Comparison of ENCODE assay signal across 8 cellular contexts in the genomic region with DNA sequence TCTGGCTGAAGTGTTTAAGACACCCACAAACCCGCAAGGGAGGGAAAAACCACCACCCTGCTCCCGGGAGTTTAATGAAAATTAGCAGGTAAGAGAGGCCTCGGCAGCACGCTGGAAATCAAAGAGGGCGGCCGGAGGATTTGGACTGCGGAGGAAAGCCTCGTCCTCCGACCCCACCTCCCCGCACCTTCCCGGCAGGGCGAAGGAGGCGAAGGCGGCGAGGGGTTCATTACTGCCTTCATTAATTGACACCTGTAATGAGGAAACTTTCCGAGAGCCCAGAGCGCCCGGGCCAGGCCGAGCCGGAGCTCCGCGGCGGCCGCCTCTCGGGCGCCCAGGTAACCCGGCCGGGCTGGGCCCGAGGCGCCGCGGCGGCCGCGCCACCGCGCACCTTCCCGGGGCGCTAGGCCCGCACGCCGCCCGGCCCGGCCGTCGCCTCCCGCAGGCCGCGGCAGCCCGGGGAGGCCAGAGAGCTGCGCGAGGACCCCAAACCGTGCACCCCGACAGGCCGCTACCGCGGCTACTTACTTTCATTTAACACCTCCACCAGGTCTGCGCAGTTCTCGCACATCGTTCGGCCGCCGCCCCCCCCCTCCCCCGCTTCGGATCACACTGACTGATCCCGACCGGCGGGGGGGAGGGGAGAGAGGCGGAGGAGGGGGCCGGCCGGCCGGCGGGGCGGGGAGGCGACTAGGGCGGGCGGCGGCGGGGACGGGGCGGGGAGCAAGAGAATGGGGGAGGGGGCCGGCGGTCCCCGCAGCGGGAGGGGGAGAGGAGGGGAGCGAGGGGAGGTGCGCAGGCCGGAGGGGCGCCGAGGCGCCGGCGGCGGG. TPM values are rescaled to one million over a fixed set of nuclear protein-coding genes. Genes with fewer than 3 reads are reported as not detected.
A peak's percentile ranks its signal among the peaks of the same experiment; 100 is the strongest.
DNase-seq lines count a peak whose midpoint lies in the region; ATAC-seq and TF ChIP-seq lines count a peak whose summit lies in the region.

No MANE protein-coding gene starts in this region.

- peak overlapping the region; percentile 95 for H3K27ac Mint-ChIP-seq in activated CD8-positive, alpha-beta T cell treated with anti-CD3 and anti-CD28 coated beads for 36 hours

- H3K9me3 Mint-ChIP-seq in activated CD8-positive, alpha-beta T cell treated with anti-CD3 and anti-CD28 coated beads for 36 hours, result no peaks in the 10 kb centered on the region

- H3K9me3 ChIP-seq in ectodermal cell (ENCODE audit: control insufficient read depth, low read length), result no peaks in the 10 kb centered on the region

- peak overlapping the region; percentile 89 for H3K4me3 Mint-ChIP-seq in activated CD8-positive, alpha-beta T cell treated with anti-CD3 and anti-CD28 coated beads for 36 hours

- no peaks in the 10 kb centered on the region for H3K27me3 ChIP-seq in ectodermal cell (ENCODE audit: control insufficient read depth, insufficient read depth, low read length, poor library complexity, severe bottlenecking)

- intact Hi-C loops in activated CD8-positive, alpha-beta T cell treated with anti-CD3 and anti-CD28 coated beads for 36 hours (cut with micrococcal nuclease), result loop anchor here (5.0 kb wide), 2 partner anchors 43 to 67 kb away; a partner anchor contains a TSS

- WGBS in ectodermal cell, 2 experiments, result 1% methylated on average over 70 to 79 of the region's 94 CpGs

- DNase-seq in A172 (ENCODE audit: low spot score) (peak; percentile 62), NCI-H526 (lab: John Stamatoyannopoulos, UW) (peak; percentile 62 to 92), medulla oblongata (ENCODE audit: extremely low spot score) (peak; percentile 80)
- peak; percentile 89 for DNase-seq in activated CD8-positive, alpha-beta T cell treated with anti-CD3 and anti-CD28 coated beads for 36 hours
- DNase-seq in stimulated activated CD4-positive, alpha-beta T cell treated with anti-CD3 and anti-CD28 coated beads, TNF-alpha, amount 100 ng/mL, for 48 hours (ENCODE audit: low read depth in 3 of 3), result peak; percentile 71 to 90 (median 74)

- peak overlapping the region; percentile 69 for H3K4me3 ChIP-seq in ectodermal cell (ENCODE audit: insufficient read depth, low read depth, low read length)

- no peaks in the 10 kb centered on the region for H3K36me3 ChIP-seq in ectodermal cell (ENCODE audit: control insufficient read depth, insufficient read depth, low read length)

- H3K4me1 ChIP-seq in ectodermal cell (ENCODE audit: control insufficient read depth, insufficient read depth, low read length), result no peaks in the 10 kb centered on the region

- TF ChIP-seq CTCF in activated CD8-positive, alpha-beta T cell treated with anti-CD3 and anti-CD28 coated beads for 36 hours (IDR thresholded peaks at IDR 0.05), result no peak

- CTCF ChIA-PET in activated CD8-positive, alpha-beta T cell treated with anti-CD3 and anti-CD28 coated beads for 36 hours (lab: Charles Lee), result interaction anchor here (0.9 to 1.3 kb wide), 3 partner anchors 10 to 44 kb away, joined by 3 to 8 read pairs (median 4); no protein-coding TSS in a partner anchor

- H3K4me1 Mint-ChIP-seq in activated CD8-positive, alpha-beta T cell treated with anti-CD3 and anti-CD28 coated beads for 36 hours (ENCODE audit: low read depth), result peaks cover 29% of the 10 kb centered on the region

- peaks cover 23% of the 10 kb centered on the region for H3K36me3 Mint-ChIP-seq in activated CD8-positive, alpha-beta T cell treated with anti-CD3 and anti-CD28 coated beads for 36 hours (ENCODE audit: low read depth)

- H3K27me3 Mint-ChIP-seq in activated CD8-positive, alpha-beta T cell treated with anti-CD3 and anti-CD28 coated beads for 36 hours, result no peaks in the 10 kb centered on the region

- ATAC-seq in GM18511 (IDR thresholded peaks at IDR 0.05; ENCODE audit: unreplicated experiment) (peak; percentile 36), HG03103 (IDR thresholded peaks at IDR 0.05; ENCODE audit: low read depth, unreplicated experiment) (peak; percentile 11)
- ATAC-seq in activated CD8-positive, alpha-beta T cell treated with anti-CD3 and anti-CD28 coated beads for 36 hours, result peak; percentile 41

- H3K27ac ChIP-seq in ectodermal cell (ENCODE audit: insufficient read depth, low read depth, low read length, poor library complexity, severe bottlenecking), result peak overlapping the region; percentile 87

- POLR2A ChIA-PET in activated CD8-positive, alpha-beta T cell treated with anti-CD3 and anti-CD28 coated beads for 36 hours (lab: Charles Lee), result interaction anchor here (0.6 to 1.5 kb wide), 9 partner anchors 8 to 104 kb away, joined by 3 to 6 read pairs (median 3); a partner anchor contains a TSS

RNA-seq across cellular contexts. Expression of a gene that starts 0.6 kb away (rescaled TPM):
- 91.0 and 101 TPM in 2 replicates for total RNA-seq in A172 (2014; rRNA removed; shearing (Covaris generic))
- 10 to 100 TPM; 69.0 to 71.3 TPM for total RNA-seq in activated CD8-positive, alpha-beta T cell treated with anti-CD3 and anti-CD28 coated beads for 36 hours
- 67.9 TPM for polyA plus RNA-seq in ectodermal cell (2013, experiment 1 of 4)
- 75.8 TPM for polyA plus RNA-seq in ectodermal cell (2013, experiment 2 of 4)
- polyA plus RNA-seq in ectodermal cell (2013, experiment 3 of 4), result 57.7 TPM
- 68.5 TPM for polyA plus RNA-seq in ectodermal cell (2013, experiment 4 of 4)

Comparison
In these comparisons a context has a peak if more than half of its experiments do, and no peak if none do; other contexts are left out.
1. Peak in every context shown above with its lines: DNase-seq, ATAC-seq, H3K4me3 ChIP-seq and H3K27ac ChIP-seq.